In the genomic region with DNA sequence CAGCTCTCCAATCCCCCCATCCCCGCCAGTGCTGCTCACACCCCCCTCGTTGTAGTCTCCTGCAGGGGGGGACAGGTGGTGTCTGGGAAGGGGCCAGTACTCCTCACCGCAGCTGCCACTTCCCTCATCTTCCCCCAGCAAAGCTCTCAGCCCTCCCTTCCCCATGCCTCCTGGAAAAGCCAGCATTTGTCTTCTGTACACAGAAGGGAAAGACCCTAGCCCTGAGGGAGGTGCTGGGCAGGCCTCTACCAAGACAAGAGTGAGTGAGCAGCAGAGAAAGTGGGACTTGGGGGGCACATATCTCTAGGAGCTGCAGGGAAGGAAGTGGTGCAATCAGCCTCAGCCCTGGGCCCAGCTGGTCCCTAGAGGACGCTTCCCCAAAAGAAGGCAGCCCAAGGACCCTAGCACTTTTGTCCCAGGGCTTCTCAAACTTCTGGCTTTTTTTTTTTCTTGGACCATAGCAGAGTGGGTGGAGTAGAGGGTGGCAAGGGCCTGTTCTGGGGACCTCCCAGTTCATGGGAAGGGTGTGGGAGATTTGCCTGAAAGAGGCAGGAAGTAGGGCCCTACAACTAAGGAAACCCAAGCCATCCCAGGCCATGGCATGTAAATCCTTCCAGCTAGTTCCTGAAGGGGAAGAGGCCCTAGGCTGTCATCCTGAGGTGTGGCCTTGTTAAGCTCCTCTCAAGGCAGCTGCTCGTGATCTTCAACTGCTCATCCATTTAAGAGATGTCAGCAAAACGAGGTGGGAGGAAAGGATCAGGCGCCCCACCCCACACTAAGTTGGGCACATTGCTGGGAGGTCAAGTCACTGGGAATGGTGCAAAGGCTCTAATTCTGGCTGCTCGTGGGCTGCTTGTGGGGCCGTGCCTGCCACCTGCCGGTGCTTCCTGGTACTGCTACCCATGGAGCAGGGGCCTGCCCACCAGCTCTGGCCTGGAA, we compare ENCODE assay signal across 1 cellular context.
TF ChIP-seq lines count a peak whose summit lies in the region.

No MANE protein-coding gene starts in this region.

TF ChIP-seq in endothelial cell of umbilical vein, 7 proteins besides CTCF, POLR2A, EP300 and RAD21:
- TF ChIP-seq MAX (IDR thresholded peaks at IDR 0.05; ENCODE audit: insufficient read depth, insufficient read length) (no peak), FOS (IDR thresholded peaks at IDR 0.05; ENCODE audit: borderline replicate concordance, insufficient read depth, low read length) (no peak), EZH2 (IDR thresholded peaks at IDR 0.05; ENCODE audit: borderline replicate concordance, low read depth, low read length, severe bottlenecking) (no peak), POLR2AphosphoS5 (IDR thresholded peaks at IDR 0.05; ENCODE audit: insufficient read depth, low read depth, low read length) (no peak), MYC (IDR thresholded peaks at IDR 0.05; ENCODE audit: low read depth, low read length) (no peak), GATA2 (IDR thresholded peaks at IDR 0.05; ENCODE audit: insufficient read depth, insufficient read length, low read depth, low read length) (no peak), JUN (IDR thresholded peaks at IDR 0.05; ENCODE audit: borderline replicate concordance, insufficient read depth, insufficient read length, low read depth) (no peak)
